In the genomic region with DNA sequence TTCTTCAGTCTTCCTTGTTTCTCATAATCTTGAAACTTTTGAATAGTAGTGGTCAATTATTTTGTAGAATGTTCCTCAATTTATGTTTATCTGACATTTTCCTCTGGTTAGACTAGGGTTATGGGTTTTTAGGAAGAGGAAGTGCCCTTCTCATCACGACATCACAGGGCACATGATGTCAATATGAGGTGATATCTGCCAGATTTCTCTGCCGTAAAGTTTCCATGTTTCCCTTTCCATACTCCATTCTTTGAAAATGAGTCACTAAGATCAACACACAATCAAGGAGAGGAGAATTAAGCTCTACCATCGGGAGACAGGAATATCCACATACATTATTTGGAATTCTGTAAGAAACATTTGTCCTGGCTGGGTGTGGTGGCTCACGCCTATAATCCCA, we compare ENCODE assay signal across 14 cellular contexts. TPM values are rescaled to one million over a fixed set of nuclear protein-coding genes. Genes with fewer than 3 reads are reported as not detected.
DNase-seq lines count a peak whose midpoint lies in the region; ATAC-seq and TF ChIP-seq lines count a peak whose summit lies in the region.
"Had no signal": no experiment of that assay in that cellular context is flagged by ENCODE, and none has a peak within 500 bp of the region (broad histone marks: within the 10 kb centered on the region; RNA-seq: fewer than 3 reads in every experiment).

No MANE protein-coding gene starts in this region.

- H3K4me1 ChIP-seq in PC-9 (replicated peaks; ENCODE audit: insufficient read depth), result no peaks in the 10 kb centered on the region

- H2AFZ ChIP-seq in PC-9, result no peak overlapping the region

- no peak for TF ChIP-seq CTCF in HL-60 (IDR thresholded peaks at IDR 0.05; ENCODE audit: insufficient read depth, low read length)
- no peak for TF ChIP-seq CTCF in PC-9 (conservative IDR thresholded peaks at IDR 0.05)
- TF ChIP-seq CTCF in WTC11 (IDR thresholded peaks at IDR 0.05), result no peak

- H4K20me1 ChIP-seq in PC-9 (ENCODE audit: insufficient read depth), result no peaks in the 10 kb centered on the region

- H3K9me3 Mint-ChIP-seq in WTC11, result no peaks in the 10 kb centered on the region
- H3K9me3 Mint-ChIP-seq: CD4-positive, alpha-beta T cell had no signal

- H3K4me3 Mint-ChIP-seq in WTC11, result no peak overlapping the region
- H3K4me3 Mint-ChIP-seq: CD4-positive, alpha-beta T cell; nephron progenitor cell had no signal

- H3K4me2 ChIP-seq in PC-9, result no peak overlapping the region

- no peaks in the 10 kb centered on the region for H3K27me3 Mint-ChIP-seq in WTC11 (ENCODE audit: low read depth)
- H3K27me3 Mint-ChIP-seq: CD4-positive, alpha-beta T cell had no signal

- ATAC-seq in WTC11, result no peak

- POLR2A ChIA-PET in PC-9 (lab: Charles Lee; ENCODE audit: unreplicated experiment), result no interaction called here
- POLR2A ChIA-PET in WTC11 (lab: Charles Lee), result no interaction called here

- no peaks in the 10 kb centered on the region for H3K27me3 ChIP-seq in HL-60 (ENCODE audit: insufficient read depth, poor library complexity, severe bottlenecking)
- H3K27me3 ChIP-seq in PC-9 (ENCODE audit: insufficient read depth, low read depth), result no peaks in the 10 kb centered on the region
- H3K27me3 ChIP-seq in MG63, result no peaks in the 10 kb centered on the region

- no TSS peak for BruUV-seq in PC-9 (replicated peaks; lab: Mats Ljungman, UMichigan)

- CTCF ChIA-PET in PC-9 (lab: Charles Lee), result interaction anchor here (0.5 kb wide), 1 partner anchor 114 kb away, joined by 3 read pairs; no protein-coding TSS in a partner anchor
- CTCF ChIA-PET in WTC11 (lab: Charles Lee), result no interaction called here

- H3F3A ChIP-seq in PC-9 (ENCODE audit: insufficient read depth, low read depth), result no peaks in the 10 kb centered on the region

- no peak overlapping the region for H3K27ac Mint-ChIP-seq in WTC11
- H3K27ac Mint-ChIP-seq: CD4-positive, alpha-beta T cell; nephron progenitor cell had no signal

- H3K79me2 ChIP-seq in PC-9 (ENCODE audit: low read depth), result no peaks in the 10 kb centered on the region

- H3K36me3 ChIP-seq in PC-9 (ENCODE audit: low read depth) (no peaks in the 10 kb centered on the region), MG63 (peaks cover 2% of the 10 kb centered on the region; the same call in 1 of the 2 replicates)

- H3K4me3 ChIP-seq in HL-60 (replicated peaks; ENCODE audit: insufficient read depth, low read length) (no peak overlapping the region), PC-9 (no peak overlapping the region), MG63 (no peak overlapping the region)

- H3K9me2 ChIP-seq in PC-9 (ENCODE audit: insufficient read depth), result no peaks in the 10 kb centered on the region

- H3K9me3 ChIP-seq in PC-9 (ENCODE audit: insufficient read depth, low read depth), result no peaks in the 10 kb centered on the region
- no peaks in the 10 kb centered on the region for H3K9me3 ChIP-seq in MG63

- H3K27ac ChIP-seq in HL-60 (replicated peaks), result no peak overlapping the region
- H3K27ac ChIP-seq in PC-9, result no peak overlapping the region

- H3K4me1 Mint-ChIP-seq in WTC11, result no peaks in the 10 kb centered on the region
- H3K4me1 Mint-ChIP-seq: nephron progenitor cell had no signal

- H3K36me3 Mint-ChIP-seq in WTC11, result peaks cover 8% of the 10 kb centered on the region; the same call in 1 of the 2 replicates

- DNase-seq in AG08396 (ENCODE audit: low spot score), result peak; percentile 23
- DNase-seq in HL-60 (ENCODE audit: low read depth in 1 of 2, low spot score in 1 of 2), result peak; percentile 10 to 18
- peak; percentile 44 for DNase-seq in amniotic epithelial cell (ENCODE audit: low read depth)
- peak; percentile 1 for DNase-seq in kidney glomerular epithelial cell (lab: John Stamatoyannopoulos, UW)
- DNase-seq in PC-9, result no peak
- no peak for DNase-seq in T-helper 1 cell
- DNase-seq in WTC11 (ENCODE audit: low spot score), result no peak
- DNase-seq in MG63, result no peak
- DNase-seq: activated CD4-positive, alpha-beta T cell treated with anti-CD3 and anti-CD28 coated beads for 48 hours; activated naive CD4-positive, alpha-beta T cell; CD4-positive, alpha-beta T cell; NCI-H2171; nephron progenitor cell; stimulated activated CD4-positive, alpha-beta T cell treated with anti-CD3 and anti-CD28 coated beads, Interleukin-15, amount 100 ng/mL, for 24 hours had no signal

- intact Hi-C loops in PC-9 (cut with micrococcal nuclease; ENCODE audit: unreplicated experiment), result no loop called here

TF ChIP-seq in WTC11, 78 proteins besides CTCF, POLR2A, EP300 and RAD21:
- TF ChIP-seq ZNF532 (CRISPR knock-in tag; IDR thresholded peaks at IDR 0.05; ENCODE audit: borderline replicate concordance) (no peak), HMGA2 (CRISPR knock-in tag; IDR thresholded peaks at IDR 0.05) (no peak), RORB (CRISPR knock-in tag; IDR thresholded peaks at IDR 0.05) (no peak), SMAD3 (CRISPR knock-in tag; IDR thresholded peaks at IDR 0.05; ENCODE audit: borderline replicate concordance) (no peak), NR2C2 (CRISPR knock-in tag; IDR thresholded peaks at IDR 0.05) (no peak), ZMAT4 (CRISPR knock-in tag; IDR thresholded peaks at IDR 0.05) (no peak)
- TF ChIP-seq, protein P1, sequence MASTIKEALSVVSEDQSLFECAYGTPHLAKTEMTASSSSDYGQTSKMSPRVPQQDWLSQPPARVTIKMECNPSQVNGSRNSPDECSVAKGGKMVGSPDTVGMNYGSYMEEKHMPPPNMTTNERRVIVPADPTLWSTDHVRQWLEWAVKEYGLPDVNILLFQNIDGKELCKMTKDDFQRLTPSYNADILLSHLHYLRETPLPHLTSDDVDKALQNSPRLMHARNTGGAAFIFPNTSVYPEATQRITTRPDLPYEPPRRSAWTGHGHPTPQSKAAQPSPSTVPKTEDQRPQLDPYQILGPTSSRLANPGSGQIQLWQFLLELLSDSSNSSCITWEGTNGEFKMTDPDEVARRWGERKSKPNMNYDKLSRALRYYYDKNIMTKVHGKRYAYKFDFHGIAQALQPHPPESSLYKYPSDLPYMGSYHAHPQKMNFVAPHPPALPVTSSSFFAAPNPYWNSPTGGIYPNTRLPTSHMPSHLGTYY (CRISPR knock-in tag; IDR thresholded peaks at IDR 0.05), result no peak
- TF ChIP-seq, protein P2, sequence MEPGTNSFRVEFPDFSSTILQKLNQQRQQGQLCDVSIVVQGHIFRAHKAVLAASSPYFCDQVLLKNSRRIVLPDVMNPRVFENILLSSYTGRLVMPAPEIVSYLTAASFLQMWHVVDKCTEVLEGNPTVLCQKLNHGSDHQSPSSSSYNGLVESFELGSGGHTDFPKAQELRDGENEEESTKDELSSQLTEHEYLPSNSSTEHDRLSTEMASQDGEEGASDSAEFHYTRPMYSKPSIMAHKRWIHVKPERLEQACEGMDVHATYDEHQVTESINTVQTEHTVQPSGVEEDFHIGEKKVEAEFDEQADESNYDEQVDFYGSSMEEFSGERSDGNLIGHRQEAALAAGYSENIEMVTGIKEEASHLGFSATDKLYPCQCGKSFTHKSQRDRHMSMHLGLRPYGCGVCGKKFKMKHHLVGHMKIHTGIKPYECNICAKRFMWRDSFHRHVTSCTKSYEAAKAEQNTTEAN (CRISPR knock-in tag; IDR thresholded peaks at IDR 0.05), result no peak

RNA-seq across cellular contexts. Expression of gene RP2, which starts 28.4 kb away (rescaled TPM):
- total RNA-seq in PC-9 (2021) (7.8 and 11.2 TPM in 2 replicates), WTC11 (2021) (6.2 to 6.9 TPM (median 6.4 TPM) in 3 replicates)
- 6.3 and 11.5 TPM in 2 replicates for total RNA-seq in MG63 (2014; rRNA removed; shearing (Covaris generic); ENCODE audit: low replicate concordance)

RNA-seq across cellular contexts. Expression of gene JADE3, which starts 46.9 kb away (rescaled TPM):
- total RNA-seq in PC-9 (2021) (6.8 and 10.9 TPM in 2 replicates), WTC11 (2021) (14.6 to 19.2 TPM (median 16.8 TPM) in 3 replicates)
- 7.9 and 8.5 TPM in 2 replicates for total RNA-seq in MG63 (2014; rRNA removed; shearing (Covaris generic); ENCODE audit: low replicate concordance)

Comparison
In these comparisons a context has a peak if more than half of its experiments do, and no peak if none do; other contexts are left out.
1. DNase-seq: peak in AG08396 (single experiment), HL-60 (2 of 2), amniotic epithelial cell (single experiment) and kidney glomerular epithelial cell (single experiment); none in PC-9 (0 of 2), T-helper 1 cell (0 of 5), WTC11 (single experiment) and MG63 (single experiment).